Comparison of ENCODE assay signal across 8 cellular contexts in genomic region chr6:132400641-132401119, GRCh38. TPM values are rescaled to one million over a fixed set of nuclear protein-coding genes. Genes with fewer than 3 reads are reported as not detected.
DNase-seq lines count a peak whose midpoint lies in the region; ATAC-seq and TF ChIP-seq lines count a peak whose summit lies in the region.

No MANE protein-coding gene starts in this region.

- no peak for TF ChIP-seq CTCF in CD4-positive, alpha-beta T cell (IDR thresholded peaks at IDR 0.05)
- TF ChIP-seq CTCF in cardiac fibroblast (IDR thresholded peaks at IDR 0.05; ENCODE audit: low read depth, low read length) (no peak), GM13977 (IDR thresholded peaks at IDR 0.05; ENCODE audit: extremely low read depth, insufficient read depth, missing control alignments) (no peak)

- H2AFZ ChIP-seq in mesenchymal stem cell (ENCODE audit: low read depth, low read length) = peak overlapping the region; percentile 76

- H3K4me1 Mint-ChIP-seq in CD4-positive, alpha-beta T cell (ENCODE audit: low read depth) = peaks cover 8% of the 10 kb centered on the region

- no peak for DNase-seq in CD4-positive, alpha-beta T cell
- peak in 1 of 2 donors; percentile 18 for DNase-seq in cardiac fibroblast (ENCODE audit: low read depth in 2 of 2)
- DNase-seq in mesenchymal stem cell = peak; percentile 23
- DNase-seq in OCI-M1 (lab: John Stamatoyannopoulos, UW) = no peak
- no peak for DNase-seq in GM13977 (ENCODE audit: low spot score)

- no peak overlapping the region for H3K14ac ChIP-seq in mesenchymal stem cell (ENCODE audit: low read length in 2 of 2)

- no peak for ATAC-seq in CD4-positive, alpha-beta T cell (ENCODE audit: poor library complexity)
- peak; percentile 5 for ATAC-seq in HG03045 (IDR thresholded peaks at IDR 0.05; ENCODE audit: unreplicated experiment)
- no peak for ATAC-seq in HG03175 (IDR thresholded peaks at IDR 0.05; ENCODE audit: unreplicated experiment)
- no peak for ATAC-seq in HG03159 (IDR thresholded peaks at IDR 0.05; ENCODE audit: unreplicated experiment)

- H3K4me3 Mint-ChIP-seq in CD4-positive, alpha-beta T cell = peak overlapping the region; percentile 7

- H3K23ac ChIP-seq in mesenchymal stem cell (ENCODE audit: low read length in 2 of 2) = peak overlapping the region in 1 of 2 experiments; percentile 98

- 4% methylated on average over 4 of the region's 33 CpGs for WGBS in mesenchymal stem cell

- CTCF ChIA-PET in CD4-positive, alpha-beta T cell (lab: Charles Lee) = no interaction called here

- peaks cover 10% of the 10 kb centered on the region for H3K79me1 ChIP-seq in mesenchymal stem cell (replicated peaks; ENCODE audit: low read length, poor library complexity, severe bottlenecking)

- H3K4me1 ChIP-seq in mesenchymal stem cell (ENCODE audit: control insufficient read depth, insufficient read depth, low read depth, low read length) = peaks cover 11% of the 10 kb centered on the region

- no peak overlapping the region for H3K27ac Mint-ChIP-seq in CD4-positive, alpha-beta T cell

- POLR2A ChIA-PET in CD4-positive, alpha-beta T cell (lab: Charles Lee) = no interaction called here

- H4K91ac ChIP-seq in mesenchymal stem cell (ENCODE audit: low read length) = peak overlapping the region; percentile 91

- H4K8ac ChIP-seq in mesenchymal stem cell (ENCODE audit: low read length) = peak overlapping the region; percentile 84

- H3K36me3 Mint-ChIP-seq in CD4-positive, alpha-beta T cell (ENCODE audit: low read depth) = no peaks in the 10 kb centered on the region

- H3K36me3 ChIP-seq in mesenchymal stem cell (ENCODE audit: control insufficient read depth in 1 of 2, insufficient read depth in 2 of 2, low read depth in 1 of 2, low read length in 2 of 2) = no peaks in the 10 kb centered on the region

- peaks cover 1% of the 10 kb centered on the region for H3K9me3 ChIP-seq in CD4-positive, alpha-beta T cell (ENCODE audit: control insufficient read depth, low read length)
- peaks cover 3% of the 10 kb centered on the region for H3K9me3 ChIP-seq in mesenchymal stem cell (ENCODE audit: control insufficient read depth, low read length)

- H3K27me3 Mint-ChIP-seq in CD4-positive, alpha-beta T cell = peaks cover 80% of the 10 kb centered on the region

- no peak overlapping the region for H2BK5ac ChIP-seq in mesenchymal stem cell (ENCODE audit: low read depth, low read length, poor library complexity, severe bottlenecking)

- H3K9me3 Mint-ChIP-seq in CD4-positive, alpha-beta T cell = peaks cover 4% of the 10 kb centered on the region

- H3K27ac ChIP-seq in CD4-positive, alpha-beta T cell (ENCODE audit: low read depth, low read length) = no peak overlapping the region
- peak overlapping the region; percentile 34 for H3K27ac ChIP-seq in mesenchymal stem cell (ENCODE audit: low read length, poor library complexity, severe bottlenecking)

- H3K4me2 ChIP-seq in mesenchymal stem cell (ENCODE audit: low read length, poor library complexity, severe bottlenecking) = peak overlapping the region; percentile 97

- peak overlapping the region in 1 of 2 experiments; percentile 62 for H3K4ac ChIP-seq in mesenchymal stem cell (ENCODE audit: low read depth in 1 of 2, low read length in 2 of 2)

- H3K9ac ChIP-seq in mesenchymal stem cell (ENCODE audit: low read length) = peak overlapping the region; percentile 90

- peaks cover 58% of the 10 kb centered on the region for H3K27me3 ChIP-seq in CD4-positive, alpha-beta T cell (ENCODE audit: control insufficient read depth, insufficient read depth, low read length)
- no peaks in the 10 kb centered on the region for H3K27me3 ChIP-seq in mesenchymal stem cell (ENCODE audit: control insufficient read depth in 1 of 2, insufficient read depth in 1 of 2, low read length in 2 of 2)

- peak overlapping the region; percentile 10 for H2AK5ac ChIP-seq in mesenchymal stem cell (ENCODE audit: low read length, severe bottlenecking)

- peak overlapping the region in 1 of 2 experiments; percentile 94 for H3K18ac ChIP-seq in mesenchymal stem cell (ENCODE audit: low read depth in 1 of 2, low read length in 2 of 2)

- intact Hi-C loops in CD4-positive, alpha-beta T cell (cut with DNase I, micrococcal nuclease) = no loop called here

- H2BK15ac ChIP-seq in mesenchymal stem cell (ENCODE audit: low read depth, poor library complexity, severe bottlenecking) = no peak overlapping the region

- H2BK120ac ChIP-seq in mesenchymal stem cell (ENCODE audit: low read depth, low read length) = peak overlapping the region; percentile 61

- in situ Hi-C loops in GM13977 (cut with MboI; ENCODE audit: low pct_unique_long_range_greater_than_20kb, low sequenced_read_pairs, unreplicated experiment) = no loop called here

- H3K4me3 ChIP-seq in cardiac fibroblast (replicated peaks in 1 of 2; ENCODE audit: low read depth in 2 of 2, low read length in 2 of 2) (peak overlapping the region; percentile 70 to 94), mesenchymal stem cell (ENCODE audit: insufficient read depth in 1 of 2, low read depth in 1 of 2, low read length in 2 of 2) (peak overlapping the region; percentile 92 to 100)

- H2BK12ac ChIP-seq in mesenchymal stem cell (ENCODE audit: low read length in 2 of 2) = no peak overlapping the region

RNA-seq across cellular contexts. Expression of gene MOXD1, which starts 0.6 kb away (rescaled TPM):
- total RNA-seq in CD4-positive, alpha-beta T cell = not detected
- polyA plus RNA-seq in mesenchymal stem cell (2013, experiment 1 of 2) = 30.8 TPM
- 32.3 TPM for polyA plus RNA-seq in mesenchymal stem cell (2013, experiment 2 of 2)
